Comparison of ENCODE assay signal across 8 cellular contexts in the genomic region with DNA sequence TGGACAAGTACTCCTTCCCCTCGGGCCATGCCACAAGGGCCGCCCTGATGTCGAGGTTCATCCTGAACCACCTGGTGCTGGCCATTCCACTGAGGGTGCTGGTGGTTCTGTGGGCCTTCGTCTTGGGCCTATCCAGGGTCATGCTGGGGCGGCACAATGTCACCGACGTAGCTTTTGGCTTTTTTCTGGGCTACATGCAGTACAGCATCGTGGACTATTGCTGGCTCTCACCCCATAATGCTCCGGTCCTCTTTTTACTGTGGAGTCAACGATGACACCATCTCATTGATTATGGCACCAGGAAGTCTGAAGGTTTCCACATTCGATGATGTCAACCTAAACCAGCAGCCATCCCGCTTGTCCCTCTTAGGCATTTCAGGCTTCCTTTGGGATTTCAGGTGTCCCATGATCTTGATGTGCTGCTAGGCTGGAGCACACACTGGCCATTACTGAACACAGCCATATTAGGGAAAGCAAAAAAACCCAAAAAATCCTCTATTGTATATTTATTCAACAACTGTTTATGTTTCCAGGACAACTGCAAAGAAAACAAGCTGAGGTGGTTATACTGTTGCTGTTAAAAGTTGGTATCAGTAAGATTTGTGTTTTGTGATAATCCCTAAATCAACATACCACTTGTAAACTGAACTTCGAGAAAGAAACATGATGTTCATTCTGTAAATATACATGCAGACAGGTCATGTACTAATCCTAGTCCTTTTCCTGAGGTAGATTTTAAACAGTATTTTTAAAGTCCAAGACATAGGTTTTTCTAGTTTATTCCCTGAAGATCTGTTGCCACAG. TPM values are rescaled to one million over a fixed set of nuclear protein-coding genes. Genes with fewer than 3 reads are reported as not detected.
DNase-seq lines count a peak whose midpoint lies in the region; ATAC-seq and TF ChIP-seq lines count a peak whose summit lies in the region.

No MANE protein-coding gene starts in this region.

- intact Hi-C loops in left ventricle myocardium inferior (cut with micrococcal nuclease), result no loop called here

- H3K36me3 ChIP-seq in left ventricle myocardium inferior (no peaks in the 10 kb centered on the region), skeletal muscle satellite cell (ENCODE audit: insufficient read depth, low read length) (no peaks in the 10 kb centered on the region)

- POLR2A ChIA-PET in AG04450 (lab: Yijun Ruan, JAX), result interaction anchor here (0.9 to 1.1 kb wide), 2 partner anchors 16 to 78 kb away, joined by 3 read pairs; a partner anchor contains a TSS

- peaks cover 55% of the 10 kb centered on the region for H3K4me1 ChIP-seq in left ventricle myocardium inferior
- H3K4me1 ChIP-seq in skeletal muscle satellite cell (ENCODE audit: control insufficient read depth, insufficient read depth, low read length), result peaks cover 37% of the 10 kb centered on the region

- peak; percentile 1 for ATAC-seq in GM21576 (IDR thresholded peaks at IDR 0.05; ENCODE audit: unreplicated experiment)
- ATAC-seq in GM21786 (IDR thresholded peaks at IDR 0.05; ENCODE audit: unreplicated experiment), result no peak
- ATAC-seq in HG02798 (IDR thresholded peaks at IDR 0.05; ENCODE audit: poor library complexity, unreplicated experiment), result no peak

- no peak for TF ChIP-seq CTCF in AG04450 (IDR thresholded peaks at IDR 0.05; ENCODE audit: low read depth, low read length)
- no peak for TF ChIP-seq CTCF in WI38 (IDR thresholded peaks at IDR 0.05; ENCODE audit: low read depth, low read length)
- TF ChIP-seq CTCF in left ventricle myocardium inferior (IDR thresholded peaks at IDR 0.05; ENCODE audit: borderline replicate concordance), result no peak

- H3K9me3 ChIP-seq in AG04450 (ENCODE audit: control insufficient read depth, insufficient read depth, low read length), result no peaks in the 10 kb centered on the region; the same call in 1 of the 2 replicates
- no peaks in the 10 kb centered on the region for H3K9me3 ChIP-seq in left ventricle myocardium inferior (replicated peaks)
- H3K9me3 ChIP-seq in skeletal muscle satellite cell (replicated peaks; ENCODE audit: low read length), result no peaks in the 10 kb centered on the region

- CTCF ChIA-PET in AG04450 (lab: Charles Lee), result interaction anchor here (0.6 to 1.6 kb wide), 4 partner anchors 23 to 347 kb away, joined by 3 to 5 read pairs (median 3); no protein-coding TSS in a partner anchor

- H3K27me3 ChIP-seq in AG04450 (ENCODE audit: control insufficient read depth, insufficient read depth, low read length), result no peaks in the 10 kb centered on the region
- no peaks in the 10 kb centered on the region for H3K27me3 ChIP-seq in left ventricle myocardium inferior (ENCODE audit: low read depth)
- H3K27me3 ChIP-seq in skeletal muscle satellite cell (ENCODE audit: control insufficient read depth, insufficient read depth, low read length), result no peaks in the 10 kb centered on the region

- H3K9ac ChIP-seq in skeletal muscle satellite cell (ENCODE audit: low read depth, low read length), result peak overlapping the region; percentile 90

- DNase-seq in AG04450 (ENCODE audit: low read depth, low spot score) (no peak), left ventricle myocardium inferior (no peak), ecto neural progenitor cell (ENCODE audit: low spot score) (no peak)

- H3K4me3 ChIP-seq in AG04450 (ENCODE audit: low read depth, low read length) (peak overlapping the region; percentile 76), WI38 (ENCODE audit: low read depth, low read length) (peak overlapping the region; percentile 73), left ventricle myocardium inferior (peak overlapping the region; percentile 90), skeletal muscle satellite cell (ENCODE audit: low read length) (peak overlapping the region; percentile 83)

- H3K27ac ChIP-seq in AG04450 (ENCODE audit: low read depth, low read length) (peak overlapping the region; percentile 33), left ventricle myocardium inferior (replicated peaks) (no peak overlapping the region)

- peak overlapping the region; percentile 86 for H3K4me2 ChIP-seq in skeletal muscle satellite cell (ENCODE audit: low read length)

RNA-seq across cellular contexts. Expression of a gene that starts 1.1 kb away (rescaled TPM):
- polyA plus RNA-seq in AG04450 (2011; rRNA removed), result 10.5 and 12.1 TPM in 2 replicates
- polyA minus RNA-seq in AG04450 (2011; rRNA and poly(A)+ RNA removed), result 12.0 and 12.6 TPM in 2 replicates
- total RNA-seq in left ventricle myocardium inferior, result 2.1 TPM
- total RNA-seq in skeletal muscle satellite cell (2012; rRNA removed), result 6.3 and 7.9 TPM in 2 replicates

RNA-seq across cellular contexts. Expression of a gene that starts 3.1 kb away (rescaled TPM):
- 1.0 and 1.1 TPM in 2 replicates for polyA plus RNA-seq in AG04450 (2011; rRNA removed)
- 0.65 and 1.6 TPM in 2 replicates for polyA minus RNA-seq in AG04450 (2011; rRNA and poly(A)+ RNA removed)
- total RNA-seq in left ventricle myocardium inferior, result 0.96 TPM
- total RNA-seq in skeletal muscle satellite cell (2012; rRNA removed), result 0.25 and 0.66 TPM in 2 replicates

RNA-seq across cellular contexts. Expression of a gene that starts 16.2 kb away (rescaled TPM):
- 9.7 and 13.4 TPM in 2 replicates for polyA plus RNA-seq in AG04450 (2011; rRNA removed)
- polyA minus RNA-seq in AG04450 (2011; rRNA and poly(A)+ RNA removed), result 7.0 and 8.2 TPM in 2 replicates
- 42.4 TPM for total RNA-seq in left ventricle myocardium inferior
- total RNA-seq in skeletal muscle satellite cell (2012; rRNA removed), result 11.8 and 13.9 TPM in 2 replicates
